23 cellular contexts compared by ENCODE assay signal in the genomic region with DNA sequence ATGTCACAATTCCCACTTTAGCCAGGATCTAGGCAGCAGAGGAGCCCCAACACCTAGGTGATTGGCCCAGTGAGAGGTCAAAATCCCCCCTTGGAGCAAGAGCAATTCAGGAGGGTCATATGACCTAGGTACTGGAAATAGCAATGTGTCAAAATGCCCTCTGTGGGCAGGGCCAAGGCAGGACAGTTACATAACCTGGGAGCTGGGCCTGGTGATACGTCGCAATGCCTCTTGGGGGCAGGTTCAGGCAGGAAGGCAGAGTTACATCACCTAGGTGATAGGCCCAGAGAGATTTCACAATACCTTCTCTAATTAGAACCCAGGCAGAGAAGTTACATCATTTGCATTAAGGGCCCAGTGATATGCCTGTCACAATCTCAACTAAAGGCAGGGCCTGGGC.
"Had no signal": no experiment of that assay in that cellular context is flagged by ENCODE, and none has a peak within 500 bp of the region (broad histone marks: within the 10 kb centered on the region; RNA-seq: fewer than 3 reads in every experiment).

No MANE protein-coding gene starts in this region.

- H3K27ac Mint-ChIP-seq: activated CD4-positive, alpha-beta memory T cell treated with anti-CD3 and anti-CD28 coated beads for 36 hours; activated CD4-positive, alpha-beta T cell treated with anti-CD3 and anti-CD28 coated beads for 36 hours; activated naive CD8-positive, alpha-beta T cell treated with anti-CD3 and anti-CD28 coated beads for 36 hours; effector memory CD8-positive, alpha-beta T cell; memory B cell; naive B cell; WTC11 had no signal

- H3K4me3 Mint-ChIP-seq: activated CD4-positive, alpha-beta memory T cell treated with anti-CD3 and anti-CD28 coated beads for 36 hours; activated CD4-positive, alpha-beta T cell treated with anti-CD3 and anti-CD28 coated beads for 36 hours; activated naive CD8-positive, alpha-beta T cell treated with anti-CD3 and anti-CD28 coated beads for 36 hours; effector memory CD8-positive, alpha-beta T cell; memory B cell; neural crest cell; WTC11 had no signal

- H3K9me3 Mint-ChIP-seq: memory B cell had no signal

- H3K9me3 ChIP-seq: thyroid gland had no signal

- DNase-seq: activated CD4-positive, alpha-beta memory T cell treated with anti-CD3 and anti-CD28 coated beads for 36 hours; activated CD4-positive, alpha-beta T cell treated with anti-CD3 and anti-CD28 coated beads for 36 hours; activated naive CD4-positive, alpha-beta T cell; activated naive CD8-positive, alpha-beta T cell treated with anti-CD3 and anti-CD28 coated beads for 36 hours; activated T-cell treated with anti-CD3 and anti-CD28 coated beads for 4 hours; amniotic stem cell; effector memory CD8-positive, alpha-beta T cell; heart right ventricle; kidney glomerular epithelial cell; left ventricle myocardium superior; mucosa of descending colon; naive B cell; retina; stimulated activated CD4-positive, alpha-beta T cell treated with anti-CD3 and anti-CD28 coated beads, Interleukin-12 subunit alpha, Interleukin-12 subunit beta, amount 100 ng/mL, for 4 hours; stimulated activated CD4-positive, alpha-beta T cell treated with anti-CD3 and anti-CD28 coated beads, Interleukin-1b, Interleukin-23, amount 100 ng/mL, for 48 hours; stimulated activated CD8-positive, alpha-beta memory T cell treated with anti-CD3 and anti-CD28 coated beads, Interleukin-4, amount 100 ng/mL, for 48 hours; stimulated activated naive CD4-positive, alpha-beta T cell; thyroid gland had no signal

- ATAC-seq: activated CD4-positive, alpha-beta T cell treated with anti-CD3 and anti-CD28 coated beads for 36 hours; effector memory CD8-positive, alpha-beta T cell; heart right ventricle; left ventricle myocardium superior; mucosa of descending colon; WTC11 had no signal

- H3K27ac ChIP-seq: heart right ventricle, thyroid gland had no signal

- H3K4me1 Mint-ChIP-seq: activated CD4-positive, alpha-beta T cell treated with anti-CD3 and anti-CD28 coated beads for 36 hours; activated naive CD8-positive, alpha-beta T cell treated with anti-CD3 and anti-CD28 coated beads for 36 hours; memory B cell; naive B cell; neural crest cell; WTC11 had no signal

- H3K27me3 Mint-ChIP-seq: activated CD4-positive, alpha-beta memory T cell treated with anti-CD3 and anti-CD28 coated beads for 36 hours; activated CD4-positive, alpha-beta T cell treated with anti-CD3 and anti-CD28 coated beads for 36 hours; activated naive CD8-positive, alpha-beta T cell treated with anti-CD3 and anti-CD28 coated beads for 36 hours; effector memory CD8-positive, alpha-beta T cell; memory B cell; naive B cell had no signal

- H3K36me3 ChIP-seq: heart right ventricle, thyroid gland had no signal

- H3K4me3 ChIP-seq: heart right ventricle, mucosa of descending colon, thyroid gland had no signal

- H3K4me1 ChIP-seq: heart right ventricle, thyroid gland had no signal

- H3K36me3 Mint-ChIP-seq: activated CD4-positive, alpha-beta memory T cell treated with anti-CD3 and anti-CD28 coated beads for 36 hours; activated naive CD8-positive, alpha-beta T cell treated with anti-CD3 and anti-CD28 coated beads for 36 hours; memory B cell; naive B cell had no signal

- FAIRE-seq: frontal cortex, TTC549 had no signal

- H3K27me3 ChIP-seq: heart right ventricle, thyroid gland had no signal
